In the genomic region with DNA sequence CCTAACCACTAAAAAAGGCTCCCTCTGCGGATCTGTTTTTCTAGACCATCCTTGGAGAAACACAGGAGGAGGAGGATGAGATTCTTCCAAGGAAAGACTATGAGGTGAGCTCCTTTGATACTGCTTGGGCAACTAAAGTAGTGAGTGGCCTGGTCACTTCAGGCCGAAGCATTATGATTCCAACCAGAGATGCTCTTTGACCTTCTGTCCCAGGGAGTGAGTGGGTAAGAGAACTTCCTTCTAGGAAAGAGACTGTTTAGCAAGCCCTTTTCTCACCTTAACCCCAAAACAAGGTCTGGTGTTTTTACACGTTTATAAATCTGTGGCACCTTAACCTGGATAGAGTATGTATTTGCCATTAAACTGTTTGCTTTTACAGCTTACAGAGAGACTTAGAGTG, we compare ENCODE assay signal across 8 cellular contexts. TPM values are rescaled to one million over a fixed set of nuclear protein-coding genes. Genes with fewer than 3 reads are reported as not detected.
DNase-seq lines count a peak whose midpoint lies in the region; ATAC-seq and TF ChIP-seq lines count a peak whose summit lies in the region.

No MANE protein-coding gene starts in this region.

- DNase-seq in CD14-positive monocyte (ENCODE audit: low spot score): no peak
- DNase-seq in NT2/D1 (ENCODE audit: low read depth, low spot score): no peak
- DNase-seq in endodermal cell: no peak
- DNase-seq in osteoblast (ENCODE audit: insufficient read length, low spot score, missing footprints): no peak
- DNase-seq in kidney glomerular epithelial cell (lab: John Stamatoyannopoulos, UW): no peak
- no peak for DNase-seq in NK-92 (lab: John Stamatoyannopoulos, UW; ENCODE audit: unreplicated experiment)
- DNase-seq in stimulated activated CD4-positive, alpha-beta T cell treated with anti-CD3 and anti-CD28 coated beads, Interleukin-2, amount 100 ng/mL, for 24 hours: no peak

- no peak for ATAC-seq in GM18498 (IDR thresholded peaks at IDR 0.05; ENCODE audit: unreplicated experiment)

- peaks cover 9% of the 10 kb centered on the region for H3K4me1 ChIP-seq in NT2/D1 (ENCODE audit: insufficient read depth, insufficient read length)
- peaks cover 18% of the 10 kb centered on the region for H3K4me1 ChIP-seq in endodermal cell (ENCODE audit: control insufficient read depth, insufficient read depth, low read length)
- H3K4me1 ChIP-seq in osteoblast (ENCODE audit: insufficient read depth, low read length): peaks cover 43% of the 10 kb centered on the region

- peaks cover 40 to 51% of the 10 kb centered on the region in 2 donors for H3K36me3 Mint-ChIP-seq in CD14-positive monocyte
- H3K36me3 Mint-ChIP-seq in endodermal cell (ENCODE audit: low read depth): peaks cover 32% of the 10 kb centered on the region

- H3K79me2 ChIP-seq in osteoblast (ENCODE audit: insufficient read depth, low read length): peaks cover 77% of the 10 kb centered on the region

- H3K4me3 ChIP-seq in NT2/D1 (ENCODE audit: insufficient read length, low read depth) (peak overlapping the region; percentile 73), endodermal cell (ENCODE audit: low read length) (peak overlapping the region; percentile 98), osteoblast (ENCODE audit: insufficient read depth, low read length) (peak overlapping the region; percentile 98)

- peak overlapping the region; percentile 98 for H3K4me2 ChIP-seq in osteoblast (ENCODE audit: insufficient read depth, low read length)

- H3K27ac Mint-ChIP-seq in CD14-positive monocyte (peak overlapping the region; percentile 99 to 100 (median 99)), endodermal cell (no peak overlapping the region)

- H3K27ac ChIP-seq in endodermal cell (ENCODE audit: low read depth, low read length) (no peak overlapping the region), osteoblast (ENCODE audit: low read depth, low read length) (peak overlapping the region; percentile 93)

- H3K9ac ChIP-seq in NT2/D1 (ENCODE audit: insufficient read length, low read depth) (peak overlapping the region; percentile 66), endodermal cell (ENCODE audit: extremely low read depth, low read length, poor library complexity, severe bottlenecking) (peak overlapping the region; percentile 64)

- H3K9me3 Mint-ChIP-seq in CD14-positive monocyte (no peaks in the 10 kb centered on the region), endodermal cell (no peaks in the 10 kb centered on the region)

- TF ChIP-seq CTCF in CD14-positive monocyte (IDR thresholded peaks at IDR 0.05) (no peak), endodermal cell (conservative IDR thresholded peaks at IDR 0.05) (no peak), osteoblast (IDR thresholded peaks at IDR 0.05; ENCODE audit: extremely low read depth, low read depth, low read length) (no peak)

- H3K9me3 ChIP-seq in NT2/D1 (ENCODE audit: insufficient read depth, low read length) (no peaks in the 10 kb centered on the region), endodermal cell (ENCODE audit: control insufficient read depth, low read length) (no peaks in the 10 kb centered on the region), osteoblast (ENCODE audit: low read depth, low read length) (no peaks in the 10 kb centered on the region)

- H3K27me3 Mint-ChIP-seq in CD14-positive monocyte (ENCODE audit: low read depth in 3 of 3) (peaks cover 0 to 2% (median 1%) of the 10 kb centered on the region in 3 donors), endodermal cell (ENCODE audit: insufficient read depth) (no peaks in the 10 kb centered on the region)

- no peak overlapping the region for H2AFZ ChIP-seq in osteoblast (ENCODE audit: low read length)

- intact Hi-C loops in CD14-positive monocyte (cut with micrococcal nuclease): loop anchor here in 1 of 2 donors (1.0 to 10.0 kb wide), 3 partner anchors 8 to 178 kb away; a partner anchor contains a TSS

- H3K36me3 ChIP-seq in NT2/D1 (ENCODE audit: insufficient read depth, insufficient read length, low read length) (peaks cover 43% of the 10 kb centered on the region), endodermal cell (ENCODE audit: control insufficient read depth, insufficient read depth, low read length) (peaks cover 47% of the 10 kb centered on the region), osteoblast (ENCODE audit: insufficient read depth, low read length) (peaks cover 31% of the 10 kb centered on the region)

- H3K4me1 Mint-ChIP-seq in CD14-positive monocyte (peaks cover 59% of the 10 kb centered on the region), endodermal cell (peaks cover 35% of the 10 kb centered on the region)

- H4K20me1 ChIP-seq in osteoblast (ENCODE audit: insufficient read depth, low read length): peaks cover 14% of the 10 kb centered on the region

- 80 to 81% methylated on average over 1 to 3 of the region's 3 CpGs for WGBS in endodermal cell (ENCODE audit: insufficient coverage in 1 of 2, insufficient read length in 1 of 2), 2 experiments

- H3K27me3 ChIP-seq in NT2/D1 (ENCODE audit: insufficient read depth, insufficient read length) (no peaks in the 10 kb centered on the region), endodermal cell (ENCODE audit: control insufficient read depth, insufficient read depth, low read length, poor library complexity, severe bottlenecking) (no peaks in the 10 kb centered on the region), osteoblast (ENCODE audit: insufficient read depth, low read length) (no peaks in the 10 kb centered on the region)

- H3K4me3 Mint-ChIP-seq in CD14-positive monocyte (peak overlapping the region; percentile 94 to 99), endodermal cell (peak overlapping the region; percentile 97)

RNA-seq across cellular contexts. Expression of a gene that starts 1.1 kb away (rescaled TPM):
- 1 to 10 TPM; 3.8 to 4.2 TPM for polyA plus RNA-seq in CD14-positive monocyte
- 10 to 100 TPM; 29.6 to 31.5 TPM for total RNA-seq in endodermal cell
- 27.6 TPM for polyA plus RNA-seq in endodermal cell (2013, experiment 1 of 2)
- polyA plus RNA-seq in endodermal cell (2013, experiment 2 of 2): 29.3 TPM
- total RNA-seq in osteoblast: 21.0 and 22.4 TPM in 2 replicates

RNA-seq across cellular contexts. Expression of a gene that starts 1.3 kb away (rescaled TPM):
- polyA plus RNA-seq in CD14-positive monocyte: 1 to 10 TPM; 4.5 to 8.5 TPM
- total RNA-seq in endodermal cell (10 to 100 TPM; 22.3 to 30.0 TPM), osteoblast (32.6 and 34.5 TPM in 2 replicates)
- polyA plus RNA-seq in endodermal cell (2013, experiment 1 of 2): 15.8 TPM
- polyA plus RNA-seq in endodermal cell (2013, experiment 2 of 2): 14.0 TPM

RNA-seq across cellular contexts. Expression of a gene that starts 40.5 kb away (rescaled TPM):
- not detected for polyA plus RNA-seq in CD14-positive monocyte
- total RNA-seq in endodermal cell (not detected), osteoblast (not detected in 2 replicates)
- 1.6 TPM for polyA plus RNA-seq in endodermal cell (2013, experiment 1 of 2)
- 3.4 TPM for polyA plus RNA-seq in endodermal cell (2013, experiment 2 of 2)

RNA-seq across cellular contexts. Expression of a gene that starts 45.1 kb away (rescaled TPM):
- not detected for polyA plus RNA-seq in CD14-positive monocyte
- total RNA-seq in endodermal cell (1 to 10 TPM in 1 of 2 donors, under 1 TPM in 1; 0.95 to 1.4 TPM), osteoblast (under 0.01 TPM in 1 of 2 replicates, not detected in the other)
- 0.39 TPM for polyA plus RNA-seq in endodermal cell (2013, experiment 1 of 2)
- polyA plus RNA-seq in endodermal cell (2013, experiment 2 of 2): 0.54 TPM

RNA-seq across cellular contexts. Expression of a gene that starts 51.7 kb away (rescaled TPM):
- polyA plus RNA-seq in CD14-positive monocyte: not detected
- total RNA-seq in endodermal cell (10 to 100 TPM; 45.8 to 51.9 TPM), osteoblast (not detected in 2 replicates)
- polyA plus RNA-seq in endodermal cell (2013, experiment 1 of 2): 110 TPM
- polyA plus RNA-seq in endodermal cell (2013, experiment 2 of 2): 184 TPM
